Comparison of ENCODE assay signal across 8 cellular contexts in the genomic region with DNA sequence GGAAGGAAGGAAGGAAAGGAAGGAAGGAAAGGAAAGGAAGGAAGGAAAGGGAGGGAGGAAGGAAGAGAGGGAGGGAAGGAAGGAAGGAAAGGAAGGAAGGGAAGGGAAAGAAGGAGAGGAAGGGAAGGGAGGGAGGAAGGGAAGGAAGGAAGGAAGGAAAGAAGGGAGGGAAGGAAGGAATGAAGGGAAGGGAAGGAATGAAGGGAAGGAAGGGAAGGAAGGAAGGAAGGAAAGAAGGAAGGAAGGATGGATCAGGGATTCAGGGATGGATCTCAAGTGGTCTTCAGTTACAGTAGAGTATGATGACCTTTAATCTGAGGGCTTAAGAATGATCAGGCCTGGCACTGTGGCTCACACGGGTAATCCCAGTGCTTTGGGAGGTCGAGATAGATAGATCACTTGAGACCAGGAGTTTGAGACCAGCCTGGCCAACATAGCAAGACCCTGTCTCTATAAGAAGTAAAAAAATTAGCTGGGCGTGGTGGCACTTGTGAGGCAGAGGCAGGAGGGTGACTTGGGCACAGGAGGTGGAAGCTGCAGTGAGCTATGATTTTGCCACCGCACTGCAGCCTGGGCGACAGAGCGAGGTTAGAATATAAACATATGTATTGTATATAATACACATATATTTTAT. TPM values are rescaled to one million over a fixed set of nuclear protein-coding genes. Genes with fewer than 3 reads are reported as not detected.
DNase-seq lines count a peak whose midpoint lies in the region; ATAC-seq and TF ChIP-seq lines count a peak whose summit lies in the region.

No MANE protein-coding gene starts in this region.

- no peaks in the 10 kb centered on the region for H3K27me3 ChIP-seq in skeletal muscle tissue (ENCODE audit: control insufficient read depth in 3 of 3, insufficient read depth in 3 of 3, low read length in 3 of 3)

- ATAC-seq in GM21737 (IDR thresholded peaks at IDR 0.05; ENCODE audit: unreplicated experiment), result no peak

- H3K27ac ChIP-seq in skeletal muscle tissue (ENCODE audit: low read depth, low read length), result no peak overlapping the region

- H3K9me3 ChIP-seq in skeletal muscle tissue (ENCODE audit: control insufficient read depth in 3 of 3, low read length in 3 of 3), result no peaks in the 10 kb centered on the region

- peaks cover 0 to 1% (median 0%) of the 10 kb centered on the region in 3 donors for H3K36me3 ChIP-seq in skeletal muscle tissue (ENCODE audit: control insufficient read depth in 3 of 3, insufficient read depth in 3 of 3, low read length in 3 of 3)

- DNase-seq in T-helper 22 cell (ENCODE audit: low read depth) (peak; percentile 2), epithelial cell of esophagus (ENCODE audit: low read depth) (no peak), GM19240 (ENCODE audit: insufficient read length, low spot score) (no peak), inferior parietal cortex (ENCODE audit: extremely low spot score) (no peak), RPMI8226 (no peak)

- TF ChIP-seq CTCF in GM12875 (IDR thresholded peaks at IDR 0.05; ENCODE audit: borderline replicate concordance, insufficient read depth, low read depth, low read length) (no peak), epithelial cell of esophagus (IDR thresholded peaks at IDR 0.05; ENCODE audit: insufficient read depth, low read depth, low read length, missing control alignments) (no peak)

- H3K4me3 ChIP-seq in GM12875 (ENCODE audit: low read depth, low read length) (peak overlapping the region; percentile 30), epithelial cell of esophagus (ENCODE audit: low read length) (peak overlapping the region; percentile 44), skeletal muscle tissue (ENCODE audit: low read length in 3 of 3) (peak overlapping the region; percentile 23 to 64 (median 60))

- peaks cover 17 to 19% (median 18%) of the 10 kb centered on the region in 3 donors for H3K4me1 ChIP-seq in skeletal muscle tissue (ENCODE audit: control insufficient read depth in 3 of 3, insufficient read depth in 3 of 3, low read length in 3 of 3)

- H3K9ac ChIP-seq in skeletal muscle tissue (ENCODE audit: low read depth in 1 of 3, low read length in 3 of 3), result peak overlapping the region in 2 of 3 donors; percentile 33 to 66

RNA-seq across cellular contexts. Expression of a gene that starts 0.8 kb away (rescaled TPM):
- total RNA-seq in skeletal muscle tissue, result 17.2 TPM
